8 cellular contexts compared by ENCODE assay signal in the genomic region with DNA sequence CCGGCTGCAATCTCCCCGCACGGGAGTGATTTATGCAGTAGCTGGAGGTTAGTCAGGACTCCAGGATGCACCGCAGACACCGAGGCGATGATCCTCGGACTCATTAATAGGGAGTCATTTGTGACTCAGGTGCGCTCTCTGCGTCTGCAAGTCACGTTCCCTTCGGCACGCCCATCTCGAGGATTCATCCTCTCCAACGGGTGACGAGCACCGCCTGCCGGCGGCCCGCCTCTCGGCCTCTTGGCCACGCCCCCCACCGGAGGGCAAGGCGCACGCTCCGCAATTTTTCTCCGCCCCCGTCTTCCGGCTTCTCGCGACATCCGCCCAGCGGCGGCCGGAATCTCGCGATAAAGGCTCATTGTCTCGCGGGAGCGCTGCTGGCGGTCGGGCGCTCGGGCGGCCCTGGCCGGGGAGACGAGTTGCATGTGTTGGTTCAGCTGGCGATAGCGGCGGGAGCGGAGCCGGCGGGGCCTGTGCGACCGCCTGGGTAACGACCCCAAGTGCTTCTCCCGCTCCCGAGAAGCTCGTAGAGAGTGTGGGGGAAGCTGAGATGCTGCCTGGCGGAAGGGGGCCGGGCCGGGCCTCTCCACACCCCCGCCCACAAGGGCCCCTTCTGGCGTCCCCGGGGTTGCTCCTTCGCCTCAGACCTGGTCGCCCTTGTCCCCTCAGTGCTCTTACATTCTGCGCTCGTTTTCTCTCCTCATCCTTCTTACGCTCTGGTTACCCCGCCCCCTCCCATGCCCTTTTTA. TPM values are rescaled to one million over a fixed set of nuclear protein-coding genes. Genes with fewer than 3 reads are reported as not detected.
DNase-seq lines count a peak whose midpoint lies in the region; ATAC-seq and TF ChIP-seq lines count a peak whose summit lies in the region.

A gene with protein sequence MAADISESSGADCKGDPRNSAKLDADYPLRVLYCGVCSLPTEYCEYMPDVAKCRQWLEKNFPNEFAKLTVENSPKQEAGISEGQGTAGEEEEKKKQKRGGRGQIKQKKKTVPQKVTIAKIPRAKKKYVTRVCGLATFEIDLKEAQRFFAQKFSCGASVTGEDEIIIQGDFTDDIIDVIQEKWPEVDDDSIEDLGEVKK (plus strand): TSS at position 361 of the 749 bp plus-strand sequence. CDS start 878 bp downstream, outside the sequence.

- H3K9me3 Mint-ChIP-seq in activated T-cell treated with anti-CD3 and anti-CD28 coated beads, Interleukin-2, amount 50 U/mL, for 4 hours: no peaks in the 10 kb centered on the region

- H3K4me1 ChIP-seq in esophagus (ENCODE audit: control insufficient read depth in 2 of 2, insufficient read depth in 2 of 2, low read length in 1 of 2): peaks cover 0 to 5% of the 10 kb centered on the region in 2 donors
- H3K4me1 ChIP-seq in mucosa of stomach (ENCODE audit: control insufficient read depth, insufficient read depth, low read length): peaks cover 8% of the 10 kb centered on the region

- H3K36me3 Mint-ChIP-seq in activated T-cell treated with anti-CD3 and anti-CD28 coated beads, Interleukin-2, amount 50 U/mL, for 4 hours (ENCODE audit: insufficient read depth): peaks cover 32% of the 10 kb centered on the region

- H3K36me3 ChIP-seq in esophagus (ENCODE audit: control insufficient read depth in 2 of 2, insufficient read depth in 2 of 2, low read length in 1 of 2) (peaks cover 0 to 2% of the 10 kb centered on the region in 2 donors), mucosa of stomach (ENCODE audit: control insufficient read depth, insufficient read depth, low read length) (no peaks in the 10 kb centered on the region)

- ATAC-seq in GM21723 (IDR thresholded peaks at IDR 0.05; ENCODE audit: unreplicated experiment): peak; percentile 92
- peak; percentile 93 to 95 for ATAC-seq in activated T-cell treated with anti-CD3 and anti-CD28 coated beads, Interleukin-2, amount 50 U/mL, for 4 hours

- H3K4me1 Mint-ChIP-seq in activated T-cell treated with anti-CD3 and anti-CD28 coated beads, Interleukin-2, amount 50 U/mL, for 4 hours (ENCODE audit: low read depth): peaks cover 53% of the 10 kb centered on the region

- H3K27me3 Mint-ChIP-seq in activated T-cell treated with anti-CD3 and anti-CD28 coated beads, Interleukin-2, amount 50 U/mL, for 4 hours (ENCODE audit: low read depth): no peaks in the 10 kb centered on the region

- 0% methylated on average over 63 to 70 of the region's 70 CpGs for WGBS in esophagus, 2 donors

- peak within 1 kb of the TSS; percentile 95 for H3K4me3 Mint-ChIP-seq in activated T-cell treated with anti-CD3 and anti-CD28 coated beads, Interleukin-2, amount 50 U/mL, for 4 hours

- no peaks in the 10 kb centered on the region for H3K9me3 ChIP-seq in esophagus (ENCODE audit: control insufficient read depth in 2 of 2, insufficient read depth in 1 of 2, low read depth in 1 of 2, low read length in 1 of 2)
- no peaks in the 10 kb centered on the region for H3K9me3 ChIP-seq in mucosa of stomach (ENCODE audit: control insufficient read depth, low read length)

- peak within 1 kb of the TSS; percentile 86 to 91 for H3K27ac ChIP-seq in esophagus (ENCODE audit: low read depth in 2 of 2, low read length in 1 of 2)

- H3K4me3 ChIP-seq in esophagus (ENCODE audit: low read depth in 1 of 2, low read length in 2 of 2) (peak within 1 kb of the TSS; percentile 81 to 93), mucosa of stomach (ENCODE audit: low read length) (peak within 1 kb of the TSS; percentile 66)

- H3K9ac ChIP-seq in mucosa of stomach (ENCODE audit: low read length): peak within 1 kb of the TSS; percentile 81

- H3K27me3 ChIP-seq in esophagus (ENCODE audit: control insufficient read depth in 1 of 2, insufficient read depth in 2 of 2, low read length in 2 of 2) (no peaks in the 10 kb centered on the region), mucosa of stomach (ENCODE audit: control insufficient read depth, insufficient read depth, low read length) (no peaks in the 10 kb centered on the region)

- DNase-seq in DMS79 treated with DMSO at 0.1 percent for 48 hours (lab: John Stamatoyannopoulos, UW) (peak; percentile 95), KG1 (lab: John Stamatoyannopoulos, UW) (peak; percentile 96)
- DNase-seq in activated T-cell treated with anti-CD3 and anti-CD28 coated beads, Interleukin-2, amount 50 U/mL, for 4 hours: peak; percentile 100
- DNase-seq in stimulated activated CD8-positive, alpha-beta memory T cell treated with anti-CD3 and anti-CD28 coated beads, Interleukin-7, amount 100 ng/mL, for 1 hour (ENCODE audit: low read depth in 2 of 2): peak; percentile 99

TF ChIP-seq in PFSK-1, 5 proteins besides CTCF, POLR2A, EP300 and RAD21:
- TF ChIP-seq, protein P1, sequence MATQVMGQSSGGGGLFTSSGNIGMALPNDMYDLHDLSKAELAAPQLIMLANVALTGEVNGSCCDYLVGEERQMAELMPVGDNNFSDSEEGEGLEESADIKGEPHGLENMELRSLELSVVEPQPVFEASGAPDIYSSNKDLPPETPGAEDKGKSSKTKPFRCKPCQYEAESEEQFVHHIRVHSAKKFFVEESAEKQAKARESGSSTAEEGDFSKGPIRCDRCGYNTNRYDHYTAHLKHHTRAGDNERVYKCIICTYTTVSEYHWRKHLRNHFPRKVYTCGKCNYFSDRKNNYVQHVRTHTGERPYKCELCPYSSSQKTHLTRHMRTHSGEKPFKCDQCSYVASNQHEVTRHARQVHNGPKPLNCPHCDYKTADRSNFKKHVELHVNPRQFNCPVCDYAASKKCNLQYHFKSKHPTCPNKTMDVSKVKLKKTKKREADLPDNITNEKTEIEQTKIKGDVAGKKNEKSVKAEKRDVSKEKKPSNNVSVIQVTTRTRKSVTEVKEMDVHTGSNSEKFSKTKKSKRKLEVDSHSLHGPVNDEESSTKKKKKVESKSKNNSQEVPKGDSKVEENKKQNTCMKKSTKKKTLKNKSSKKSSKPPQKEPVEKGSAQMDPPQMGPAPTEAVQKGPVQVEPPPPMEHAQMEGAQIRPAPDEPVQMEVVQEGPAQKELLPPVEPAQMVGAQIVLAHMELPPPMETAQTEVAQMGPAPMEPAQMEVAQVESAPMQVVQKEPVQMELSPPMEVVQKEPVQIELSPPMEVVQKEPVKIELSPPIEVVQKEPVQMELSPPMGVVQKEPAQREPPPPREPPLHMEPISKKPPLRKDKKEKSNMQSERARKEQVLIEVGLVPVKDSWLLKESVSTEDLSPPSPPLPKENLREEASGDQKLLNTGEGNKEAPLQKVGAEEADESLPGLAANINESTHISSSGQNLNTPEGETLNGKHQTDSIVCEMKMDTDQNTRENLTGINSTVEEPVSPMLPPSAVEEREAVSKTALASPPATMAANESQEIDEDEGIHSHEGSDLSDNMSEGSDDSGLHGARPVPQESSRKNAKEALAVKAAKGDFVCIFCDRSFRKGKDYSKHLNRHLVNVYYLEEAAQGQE (IDR thresholded peaks at IDR 0.05; ENCODE audit: insufficient read depth in 1 of 2, low read depth in 2 of 2, low read length in 2 of 2): no peak
- TF ChIP-seq FOXP2 (optimal IDR thresholded peaks at IDR 0.05; ENCODE audit: borderline replicate concordance, extremely low read depth, extremely low read length, insufficient read depth): peak; percentile 59
- TF ChIP-seq TAF1 (IDR thresholded peaks at IDR 0.05; ENCODE audit: borderline replicate concordance, insufficient read depth, low read length): peak; percentile 32; the same call in 1 of the 2 replicates
- TF ChIP-seq SIN3A (IDR thresholded peaks at IDR 0.05; ENCODE audit: borderline replicate concordance, insufficient read depth, low read length): peak; percentile 99
- peak; percentile 95 for TF ChIP-seq POLR2AphosphoS5 (IDR thresholded peaks at IDR 0.05; ENCODE audit: low read depth, low read length)

RNA-seq across cellular contexts. Expression of the gene that starts here (rescaled TPM):
- 74.2 TPM for polyA plus RNA-seq in PFSK-1 (2012; ENCODE audit: insufficient read length, low read depth)
- 10 to 100 TPM; 88.1 to 92.9 (median 90.2) TPM for total RNA-seq in activated T-cell treated with anti-CD3 and anti-CD28 coated beads, Interleukin-2, amount 50 U/mL, for 4 hours
- 10 to 100 TPM; 24.2 to 27.6 TPM for polyA plus RNA-seq in esophagus

Comparison
In these comparisons a context has a peak if more than half of its experiments do, and no peak if none do; other contexts are left out.
1. Peak in every context shown above with its lines: DNase-seq, ATAC-seq, H3K4me3 ChIP-seq and H3K27ac ChIP-seq.